ENCODE assay signal across 24 cellular contexts in the genomic region with DNA sequence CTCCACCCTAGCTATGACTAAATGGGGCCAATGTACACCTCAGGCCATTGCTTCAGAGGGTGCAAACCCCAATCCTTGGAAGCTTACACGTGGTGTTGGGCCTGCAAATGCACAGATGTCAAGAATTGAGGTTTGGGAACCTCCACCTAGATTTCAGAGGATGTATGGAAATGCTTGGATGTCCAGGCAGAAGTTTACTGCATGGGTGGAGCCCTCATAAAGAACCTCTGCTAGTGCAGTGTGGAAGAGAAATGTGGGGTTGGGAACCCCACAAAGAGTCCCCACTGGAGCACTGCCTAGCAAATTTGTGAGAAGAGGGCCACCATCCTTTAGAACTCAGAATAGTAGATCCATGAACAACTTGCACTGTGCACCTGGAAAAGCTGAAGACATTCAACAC.
"Had no signal": no experiment of that assay in that cellular context is flagged by ENCODE, and none has a peak within 500 bp of the region (broad histone marks: within the 10 kb centered on the region; RNA-seq: fewer than 3 reads in every experiment).

No MANE protein-coding gene starts in this region.

- H3K27me3 ChIP-seq: MG63, SJSA1 had no signal

- DNase-seq: Karpas-422, KG1, MG63, NCI-H1092, NCI-H1105 treated with DMSO at 0.1 percent for 48 hours, NCI-H1417 treated with DMSO at 0.1 percent for 48 hours, NCI-H146, NCI-H1694 treated with DMSO at 0.1 percent for 48 hours, NCI-H1930, NCI-H2081, NCI-H2107, NCI-H2171, NCI-H226, NCI-H446, NCI-H510A, NCI-H524 treated with DMSO at 0.1 percent for 48 hours, NCI-H69, NCI-H774, Right ventricle myocardium superior, RPMI8226, SIG-M5 had no signal

- H3K9me3 ChIP-seq: MG63, SJSA1 had no signal

- H3K27ac ChIP-seq: SJSA1, SK-N-MC had no signal

- H3K4me1 ChIP-seq: SJSA1 had no signal

- H3K4me3 ChIP-seq: MG63, SJSA1, SK-N-MC had no signal

- FAIRE-seq: RCC 7860 had no signal

- H3K36me3 ChIP-seq: MG63, SJSA1 had no signal
